In genomic region chr2:37890893-37891495, GRCh38 we compare ENCODE assay signal across 8 cellular contexts. TPM values are rescaled to one million over a fixed set of nuclear protein-coding genes. Genes with fewer than 3 reads are reported as not detected.
A peak's percentile ranks its signal among the peaks of the same experiment; 100 is the strongest.
DNase-seq lines count a peak whose midpoint lies in the region; ATAC-seq, FAIRE-seq and TF ChIP-seq lines count a peak whose summit lies in the region.

No MANE protein-coding gene starts in this region.

- ATAC-seq in GM19035 (IDR thresholded peaks at IDR 0.05; ENCODE audit: unreplicated experiment): peak; percentile 54
- no peak for ATAC-seq in HG02870 (IDR thresholded peaks at IDR 0.05; ENCODE audit: unreplicated experiment)

- H3K4me3 ChIP-seq in AG09309 (ENCODE audit: control insufficient read depth, low read depth, low read length): no peak overlapping the region
- H3K4me3 ChIP-seq in astrocyte (ENCODE audit: insufficient read depth, low read depth, low read length): no peak overlapping the region
- no peak overlapping the region for H3K4me3 ChIP-seq in smooth muscle cell

- 25% methylated on average over 8 of the region's 8 CpGs for WGBS in smooth muscle cell (ENCODE audit: low lambda C conversion rate)

- no peaks in the 10 kb centered on the region for H3K36me3 Mint-ChIP-seq in T-helper 2 cell treated with Interferon-gamma antibody and Interleukin-4, amounts not matched to agents 5 μg/mL and 100 μg/mL, for 36 hours (ENCODE audit: low read depth)
- H3K36me3 Mint-ChIP-seq in astrocyte (ENCODE audit: low read depth, unreplicated experiment): no peaks in the 10 kb centered on the region

- DNase-seq in AG09309 (ENCODE audit: low read depth) (no peak), NCI-H1105 (lab: John Stamatoyannopoulos, UW) (peak; percentile 27), astrocyte (ENCODE audit: low read depth) (peak; percentile 27), hippocampal formation (lab: John Stamatoyannopoulos, UW) (peak; percentile 30 to 43), smooth muscle cell (lab: John Stamatoyannopoulos, UW; ENCODE audit: unreplicated experiment) (peak; percentile 10)
- DNase-seq in T-helper 2 cell treated with Interferon-gamma antibody and Interleukin-4, amounts not matched to agents 5 μg/mL and 100 μg/mL, for 36 hours (ENCODE audit: low spot score): peak; percentile 35

- H3K9ac ChIP-seq in astrocyte (ENCODE audit: low read length) (no peak overlapping the region), smooth muscle cell (ENCODE audit: low read depth) (no peak overlapping the region)

- H3K4me2 ChIP-seq in astrocyte (ENCODE audit: low read length): no peak overlapping the region
- H3K4me2 ChIP-seq in smooth muscle cell: no peak overlapping the region

- H3K9me3 Mint-ChIP-seq in T-helper 2 cell treated with Interferon-gamma antibody and Interleukin-4, amounts not matched to agents 5 μg/mL and 100 μg/mL, for 36 hours: no peaks in the 10 kb centered on the region
- H3K9me3 Mint-ChIP-seq in astrocyte (ENCODE audit: unreplicated experiment): peaks cover 7% of the 10 kb centered on the region

- no peak overlapping the region for H3K27ac Mint-ChIP-seq in T-helper 2 cell treated with Interferon-gamma antibody and Interleukin-4, amounts not matched to agents 5 μg/mL and 100 μg/mL, for 36 hours
- H3K27ac Mint-ChIP-seq in astrocyte (ENCODE audit: unreplicated experiment): no peak overlapping the region

- FAIRE-seq in astrocyte (lab: Jason Lieb, UNC): peak; percentile 32

- TF ChIP-seq CTCF in AG09309 (IDR thresholded peaks at IDR 0.05; ENCODE audit: control insufficient read depth, insufficient read depth, low read depth, low read length, missing control alignments): peak; percentile 94
- peak; percentile 71 for TF ChIP-seq CTCF in astrocyte (IDR thresholded peaks at IDR 0.05; ENCODE audit: insufficient read depth, low read depth, low read length)
- peak; percentile 80 for TF ChIP-seq CTCF in smooth muscle cell (IDR thresholded peaks at IDR 0.05; ENCODE audit: borderline replicate concordance, insufficient read depth, poor library complexity, severe bottlenecking)

- H3K4me1 ChIP-seq in astrocyte (ENCODE audit: insufficient read depth, low read length) (no peaks in the 10 kb centered on the region), smooth muscle cell (ENCODE audit: low read depth) (no peaks in the 10 kb centered on the region)

- H3K9me3 ChIP-seq in astrocyte (ENCODE audit: insufficient read depth, low read depth, low read length) (no peaks in the 10 kb centered on the region), smooth muscle cell (replicated peaks; ENCODE audit: low read depth) (no peaks in the 10 kb centered on the region)

- H3K27me3 ChIP-seq in astrocyte (ENCODE audit: insufficient read depth, low read length) (no peaks in the 10 kb centered on the region), smooth muscle cell (ENCODE audit: low read depth) (peaks cover 6% of the 10 kb centered on the region)

- H4K20me1 ChIP-seq in astrocyte (ENCODE audit: insufficient read depth, low read length): no peaks in the 10 kb centered on the region
- H4K20me1 ChIP-seq in smooth muscle cell (ENCODE audit: low read depth): no peaks in the 10 kb centered on the region

- H3K4me1 Mint-ChIP-seq in T-helper 2 cell treated with Interferon-gamma antibody and Interleukin-4, amounts not matched to agents 5 μg/mL and 100 μg/mL, for 36 hours (ENCODE audit: low read depth): peaks cover 20% of the 10 kb centered on the region
- peaks cover 19% of the 10 kb centered on the region for H3K4me1 Mint-ChIP-seq in astrocyte (ENCODE audit: low read depth, unreplicated experiment)

- H3K27me3 Mint-ChIP-seq in T-helper 2 cell treated with Interferon-gamma antibody and Interleukin-4, amounts not matched to agents 5 μg/mL and 100 μg/mL, for 36 hours (ENCODE audit: low read depth): peaks cover 26% of the 10 kb centered on the region
- H3K27me3 Mint-ChIP-seq in astrocyte (ENCODE audit: low read depth, unreplicated experiment): peaks cover 4% of the 10 kb centered on the region

- H3K27ac ChIP-seq in astrocyte (ENCODE audit: low read depth, low read length): no peak overlapping the region
- no peak overlapping the region for H3K27ac ChIP-seq in smooth muscle cell (ENCODE audit: low read depth)

- H3K79me2 ChIP-seq in astrocyte (ENCODE audit: insufficient read depth, low read length) (no peaks in the 10 kb centered on the region), smooth muscle cell (ENCODE audit: low read depth) (no peaks in the 10 kb centered on the region)

- no peak overlapping the region for H3K4me3 Mint-ChIP-seq in T-helper 2 cell treated with Interferon-gamma antibody and Interleukin-4, amounts not matched to agents 5 μg/mL and 100 μg/mL, for 36 hours
- H3K4me3 Mint-ChIP-seq in astrocyte (ENCODE audit: unreplicated experiment): no peak overlapping the region

- H2AFZ ChIP-seq in astrocyte (ENCODE audit: low read depth, low read length) (no peak overlapping the region), smooth muscle cell (ENCODE audit: low read depth) (no peak overlapping the region)

- peaks cover 5% of the 10 kb centered on the region for H3F3A ChIP-seq in smooth muscle cell (ENCODE audit: low read depth)

- H3K36me3 ChIP-seq in astrocyte (ENCODE audit: insufficient read depth, low read length): no peaks in the 10 kb centered on the region
- no peaks in the 10 kb centered on the region for H3K36me3 ChIP-seq in smooth muscle cell (ENCODE audit: low read depth)

RNA-seq across cellular contexts. Expression of gene RMDN2, which starts 34.1 kb away (rescaled TPM):
- total RNA-seq in astrocyte (4.7 and 5.1 TPM in 2 replicates), smooth muscle cell (4.3 and 5.6 TPM in 2 replicates)
- 3.6 and 5.0 TPM in 2 replicates for polyA plus RNA-seq in smooth muscle cell
